In genomic region chr15:90930861-90931629, GRCh38 we compare ENCODE assay signal across 8 cellular contexts. TPM values are rescaled to one million over a fixed set of nuclear protein-coding genes. Genes with fewer than 3 reads are reported as not detected.
DNase-seq lines count a peak whose midpoint lies in the region; ATAC-seq and TF ChIP-seq lines count a peak whose summit lies in the region.

No MANE protein-coding gene starts in this region.

- no peak for ATAC-seq in GM19328 (IDR thresholded peaks at IDR 0.05; ENCODE audit: unreplicated experiment)

- no peaks in the 10 kb centered on the region for H3K9me3 Mint-ChIP-seq in osteocyte (ENCODE audit: unreplicated experiment)

- H3K27me3 Mint-ChIP-seq in osteocyte (ENCODE audit: unreplicated experiment): no peaks in the 10 kb centered on the region

- no peak overlapping the region for H3K27ac Mint-ChIP-seq in osteocyte (ENCODE audit: unreplicated experiment)

- peak overlapping the region; percentile 97 for H3K4me3 ChIP-seq in coronary artery

- peak; percentile 18 for DNase-seq in ELR (ENCODE audit: low read depth)
- peak; percentile 5 for DNase-seq in NCI-H2171 (lab: John Stamatoyannopoulos, UW)
- DNase-seq in coronary artery (ENCODE audit: low spot score): no peak
- DNase-seq in osteocyte (ENCODE audit: extremely low spot score, unreplicated experiment): no peak
- no peak for DNase-seq in cortex of kidney (lab: John Stamatoyannopoulos, UW)
- no peak for DNase-seq in stimulated activated CD4-positive, alpha-beta T cell treated with anti-CD3 and anti-CD28 coated beads, Interleukin-4, amount 100 ng/mL, for 1 hour
- DNase-seq in NCI-H1105 (lab: John Stamatoyannopoulos, UW): no peak

- peak overlapping the region; percentile 84 to 96 for H3K27ac ChIP-seq in coronary artery

- H3K4me3 Mint-ChIP-seq in osteocyte (ENCODE audit: unreplicated experiment): peak overlapping the region; percentile 84

- H3K36me3 Mint-ChIP-seq in osteocyte (ENCODE audit: unreplicated experiment): no peaks in the 10 kb centered on the region

- peaks cover 24% of the 10 kb centered on the region for H3K4me1 Mint-ChIP-seq in osteocyte (ENCODE audit: unreplicated experiment)

- TF ChIP-seq CTCF in coronary artery (IDR thresholded peaks at IDR 0.05) (no peak), osteocyte (IDR thresholded peaks at IDR 0.05) (no peak)

RNA-seq across cellular contexts. Expression of gene HDDC3, which starts 1.3 kb away (rescaled TPM):
- total RNA-seq in osteocyte: 9.5 and 11.4 TPM in 2 replicates

RNA-seq across cellular contexts. Expression of gene UNC45A, which starts 4.0 kb away (rescaled TPM):
- total RNA-seq in osteocyte: 83.0 and 83.5 TPM in 2 replicates

RNA-seq across cellular contexts. Expression of gene RCCD1, which starts 23.6 kb away (rescaled TPM):
- total RNA-seq in osteocyte: 12.0 and 12.8 TPM in 2 replicates

RNA-seq across cellular contexts. Expression of gene MAN2A2, which starts 27.9 kb away (rescaled TPM):
- 65.2 and 70.0 TPM in 2 replicates for total RNA-seq in osteocyte

RNA-seq across cellular contexts. Expression of gene FES, which starts 46.7 kb away (rescaled TPM):
- 2.2 and 2.5 TPM in 2 replicates for total RNA-seq in osteocyte

Comparison
In these comparisons a context has a peak if more than half of its experiments do, and no peak if none do; other contexts are left out.
1. DNase-seq: peak in ELR (single experiment) and NCI-H2171 (single experiment); none in coronary artery (single experiment), osteocyte (single experiment), cortex of kidney (single experiment), stimulated activated CD4-positive, alpha-beta T cell treated with anti-CD3 and anti-CD28 coated beads, Interleukin-4, amount 100 ng/mL, for 1 hour (single experiment) and NCI-H1105 (single experiment).